In genomic region chr13:71864981-71865857, GRCh38 we compare ENCODE assay signal across 8 cellular contexts. TPM values are rescaled to one million over a fixed set of nuclear protein-coding genes. Genes with fewer than 3 reads are reported as not detected.
A peak's percentile ranks its signal among the peaks of the same experiment; 100 is the strongest.
DNase-seq lines count a peak whose midpoint lies in the region; ATAC-seq and TF ChIP-seq lines count a peak whose summit lies in the region.

No MANE protein-coding gene starts in this region.

- TF ChIP-seq POLR2A in ovary (IDR thresholded peaks at IDR 0.05) = no peak

- DNase-seq in AG08396 (ENCODE audit: low spot score) = peak; percentile 7
- DNase-seq in activated CD8-positive, alpha-beta memory T cell treated with anti-CD3 and anti-CD28 coated beads, Interleukin-2, amount 10 ng/mL, durations not matched to agents 7 days and 5 days = no peak
- peak; percentile 65 for DNase-seq in Right ventricle myocardium superior
- peak in 2 of 5 donors; percentile 11 to 29 for DNase-seq in ovary
- no peak for DNase-seq in EL
- no peak for DNase-seq in SIG-M5 (lab: John Stamatoyannopoulos, UW)

- no peak for TF ChIP-seq CTCF in ovary (IDR thresholded peaks at IDR 0.05)

- H3K27me3 Mint-ChIP-seq in activated CD8-positive, alpha-beta memory T cell treated with anti-CD3 and anti-CD28 coated beads, Interleukin-2, amount 10 ng/mL, durations not matched to agents 7 days and 5 days = peaks cover 58% of the 10 kb centered on the region

- ATAC-seq in HG02610 (IDR thresholded peaks at IDR 0.05; ENCODE audit: unreplicated experiment) (peak; percentile 14), Right ventricle myocardium superior (ENCODE audit: poor library complexity) (peak; percentile 45), GM21367 (IDR thresholded peaks at IDR 0.05; ENCODE audit: unreplicated experiment) (no peak)
- ATAC-seq in activated CD8-positive, alpha-beta memory T cell treated with anti-CD3 and anti-CD28 coated beads, Interleukin-2, amount 10 ng/mL, durations not matched to agents 7 days and 5 days = no peak

- H3K36me3 Mint-ChIP-seq in activated CD8-positive, alpha-beta memory T cell treated with anti-CD3 and anti-CD28 coated beads, Interleukin-2, amount 10 ng/mL, durations not matched to agents 7 days and 5 days = peaks cover 5% of the 10 kb centered on the region

- no peaks in the 10 kb centered on the region for H3K4me1 ChIP-seq in ovary (ENCODE audit: insufficient read depth)

- peak overlapping the region; percentile 53 for H3K4me3 Mint-ChIP-seq in activated CD8-positive, alpha-beta memory T cell treated with anti-CD3 and anti-CD28 coated beads, Interleukin-2, amount 10 ng/mL, durations not matched to agents 7 days and 5 days

- intact Hi-C loops in Right ventricle myocardium superior (cut with DNase I) (no loop called here), ovary (cut with DNase I) (no loop called here)

- 0 to 1% (median 0%) methylated on average over 86 of the region's 86 CpGs for WGBS in ovary, 3 donors

- H3K9me3 Mint-ChIP-seq in activated CD8-positive, alpha-beta memory T cell treated with anti-CD3 and anti-CD28 coated beads, Interleukin-2, amount 10 ng/mL, durations not matched to agents 7 days and 5 days (ENCODE audit: low read depth) = no peaks in the 10 kb centered on the region

- H3K27ac ChIP-seq in ovary = no peak overlapping the region

- TF ChIP-seq EP300 in ovary (IDR thresholded peaks at IDR 0.05) = no peak

- peak overlapping the region; percentile 45 for H3K27ac Mint-ChIP-seq in activated CD8-positive, alpha-beta memory T cell treated with anti-CD3 and anti-CD28 coated beads, Interleukin-2, amount 10 ng/mL, durations not matched to agents 7 days and 5 days

- peaks cover 18% of the 10 kb centered on the region for H3K4me1 Mint-ChIP-seq in activated CD8-positive, alpha-beta memory T cell treated with anti-CD3 and anti-CD28 coated beads, Interleukin-2, amount 10 ng/mL, durations not matched to agents 7 days and 5 days

- CTCF ChIA-PET in activated CD8-positive, alpha-beta memory T cell treated with anti-CD3 and anti-CD28 coated beads, Interleukin-2, amount 10 ng/mL, durations not matched to agents 7 days and 5 days (lab: Charles Lee) = interaction anchor here (0.7 kb wide), 1 partner anchor 506 kb away, joined by 3 read pairs; no protein-coding TSS in a partner anchor

- H3K36me3 ChIP-seq in ovary = no peaks in the 10 kb centered on the region

- H3K9me3 ChIP-seq in ovary = no peaks in the 10 kb centered on the region

- no peaks in the 10 kb centered on the region for H3K27me3 ChIP-seq in ovary

- peak overlapping the region; percentile 43 for H3K4me3 ChIP-seq in ovary

RNA-seq across cellular contexts. Expression of gene DACH1, which starts 1.8 kb away (rescaled TPM):
- total RNA-seq in activated CD8-positive, alpha-beta memory T cell treated with anti-CD3 and anti-CD28 coated beads, Interleukin-2, amount 10 ng/mL, durations not matched to agents 7 days and 5 days = not detected
- total RNA-seq in Right ventricle myocardium superior (2.9 TPM), ovary (1 to 10 TPM in 6 of 7 donors, under 1 TPM in 1; 0.91 to 3.2 (median 1.7) TPM)
- 1 to 10 TPM; 1.4 to 1.7 TPM for polyA plus RNA-seq in ovary

Comparison
In these comparisons a context has a peak if more than half of its experiments do, and no peak if none do; other contexts are left out.
1. DNase-seq: peak in AG08396 (single experiment) and Right ventricle myocardium superior (single experiment); none in activated CD8-positive, alpha-beta memory T cell treated with anti-CD3 and anti-CD28 coated beads, Interleukin-2, amount 10 ng/mL, durations not matched to agents 7 days and 5 days (single experiment), EL (single experiment) and SIG-M5 (single experiment).
2. ATAC-seq: peak in HG02610 (single experiment) and Right ventricle myocardium superior (single experiment); none in activated CD8-positive, alpha-beta memory T cell treated with anti-CD3 and anti-CD28 coated beads, Interleukin-2, amount 10 ng/mL, durations not matched to agents 7 days and 5 days (single experiment) and GM21367 (single experiment).